Comparison of ENCODE assay signal across 8 cellular contexts in genomic region chr20:58892932-58893224, GRCh38. TPM values are rescaled to one million over a fixed set of nuclear protein-coding genes. Genes with fewer than 3 reads are reported as not detected.
DNase-seq lines count a peak whose midpoint lies in the region; TF ChIP-seq lines count a peak whose summit lies in the region.

No MANE protein-coding gene starts in this region.

- H3K79me2 ChIP-seq in SU-DHL-6 (ENCODE audit: insufficient read depth, low read length) (peaks cover 64% of the 10 kb centered on the region), smooth muscle cell (ENCODE audit: low read depth) (peaks cover 61% of the 10 kb centered on the region)

- H2AFZ ChIP-seq in SU-DHL-6 (ENCODE audit: low read depth, low read length, severe bottlenecking) (no peak overlapping the region), smooth muscle cell (ENCODE audit: low read depth) (no peak overlapping the region)

- H3F3A ChIP-seq in SU-DHL-6 (ENCODE audit: insufficient read depth), result peaks cover 21% of the 10 kb centered on the region
- H3F3A ChIP-seq in smooth muscle cell (ENCODE audit: low read depth), result peaks cover 11% of the 10 kb centered on the region

- TF ChIP-seq CTCF in SU-DHL-6 (IDR thresholded peaks at IDR 0.05; ENCODE audit: insufficient read depth, low read length, poor library complexity, severe bottlenecking), result no peak
- no peak for TF ChIP-seq CTCF in fibroblast of pulmonary artery (IDR thresholded peaks at IDR 0.05; ENCODE audit: low read length, missing control alignments)
- no peak for TF ChIP-seq CTCF in smooth muscle cell (IDR thresholded peaks at IDR 0.05; ENCODE audit: borderline replicate concordance, insufficient read depth, poor library complexity, severe bottlenecking)

- H3K9me2 ChIP-seq in SU-DHL-6 (replicated peaks; ENCODE audit: insufficient read depth, low read length), result no peaks in the 10 kb centered on the region

- H3K4me1 ChIP-seq in smooth muscle cell (ENCODE audit: low read depth), result peaks cover 46% of the 10 kb centered on the region

- H3K27ac ChIP-seq in SU-DHL-6 (ENCODE audit: low read depth, low read length), result peak overlapping the region; percentile 89
- H3K27ac ChIP-seq in smooth muscle cell (ENCODE audit: low read depth), result peak overlapping the region; percentile 100

- peak overlapping the region; percentile 95 for H3K9ac ChIP-seq in SU-DHL-6 (ENCODE audit: low read length)
- H3K9ac ChIP-seq in smooth muscle cell (ENCODE audit: low read depth), result peak overlapping the region; percentile 99

- WGBS in smooth muscle cell (ENCODE audit: low lambda C conversion rate), result 0% methylated on average over 1 of the region's 1 CpG

- H3K9me3 ChIP-seq in SU-DHL-6 (ENCODE audit: insufficient read depth, low read length) (no peaks in the 10 kb centered on the region), smooth muscle cell (replicated peaks; ENCODE audit: low read depth) (no peaks in the 10 kb centered on the region)

- peak; percentile 48 for DNase-seq in SIG-M5 treated with dmso at 0.1 percent for 504 hours (lab: John Stamatoyannopoulos, UW; ENCODE audit: unreplicated experiment)
- DNase-seq in SIG-M5 (lab: John Stamatoyannopoulos, UW), result no peak
- DNase-seq in fibroblast of pulmonary artery (ENCODE audit: low read depth), result no peak
- no peak for DNase-seq in smooth muscle cell (lab: John Stamatoyannopoulos, UW; ENCODE audit: unreplicated experiment)
- no peak for DNase-seq in NCI-H510A (lab: John Stamatoyannopoulos, UW)
- no peak for DNase-seq in medulla oblongata (ENCODE audit: extremely low spot score)
- DNase-seq in SW480 (ENCODE audit: low spot score), result no peak

- H3K36me3 ChIP-seq in SU-DHL-6 (ENCODE audit: low read length), result peaks cover 25% of the 10 kb centered on the region; the same call in 1 of the 2 replicates
- peaks cover 3% of the 10 kb centered on the region for H3K36me3 ChIP-seq in smooth muscle cell (ENCODE audit: low read depth)

- H4K20me1 ChIP-seq in SU-DHL-6 (ENCODE audit: low read depth, low read length) (peaks cover 18% of the 10 kb centered on the region), smooth muscle cell (ENCODE audit: low read depth) (peaks cover 54% of the 10 kb centered on the region)

- H3K27me3 ChIP-seq in SU-DHL-6 (ENCODE audit: low read length) (no peaks in the 10 kb centered on the region), smooth muscle cell (ENCODE audit: low read depth) (no peaks in the 10 kb centered on the region)

- H3K4me2 ChIP-seq in SU-DHL-6 (ENCODE audit: low read depth, low read length, poor library complexity, severe bottlenecking) (peak overlapping the region; percentile 99), smooth muscle cell (peak overlapping the region; percentile 96)

- peak overlapping the region; percentile 87 for H3K4me3 ChIP-seq in SU-DHL-6 (ENCODE audit: insufficient read depth, low read length, poor library complexity, severe bottlenecking)
- H3K4me3 ChIP-seq in fibroblast of pulmonary artery (replicated peaks; ENCODE audit: low read depth, low read length), result peak overlapping the region; percentile 80
- peak overlapping the region; percentile 100 for H3K4me3 ChIP-seq in smooth muscle cell

RNA-seq across cellular contexts. Expression of gene GNAS, which starts 40.4 kb away (rescaled TPM):
- total RNA-seq in smooth muscle cell, result 1,103 and 1,240 TPM in 2 replicates
- 1,914 and 1,960 TPM in 2 replicates for polyA plus RNA-seq in smooth muscle cell

RNA-seq across cellular contexts. Expression of gene GNAS-AS1, which starts 42.2 kb away (rescaled TPM):
- total RNA-seq in smooth muscle cell, result 0.13 and 0.40 TPM in 2 replicates
- 0.35 TPM in 1 of 2 replicates, not detected in the other for polyA plus RNA-seq in smooth muscle cell
